ENCODE assay signal across 26 cellular contexts in genomic region chr7:30140456-30140855, GRCh38.
"Had no signal": no experiment of that assay in that cellular context is flagged by ENCODE, and none has a peak within 500 bp of the region (broad histone marks: within the 10 kb centered on the region; RNA-seq: fewer than 3 reads in every experiment).

No MANE protein-coding gene starts in this region.

- H3K9me3 ChIP-seq: breast epithelium, heart right ventricle, mucosa of descending colon, right lobe of liver, suprapubic skin, transverse colon, vagina had no signal

- H3K4me3 Mint-ChIP-seq: activated B cell treated with CpG ODN at 0.5 μM for 24 hours; activated CD4-positive, alpha-beta T cell treated with anti-CD3 and anti-CD28 coated beads for 36 hours; activated T-cell treated with anti-CD3 and anti-CD28 coated beads, Interleukin-2, amount 50 U/mL, for 24 hours; activated T-helper 17 cell treated with anti-CD3 and anti-CD28 coated beads, Interleukin-2, amount 50 U/mL, for 72 hours; central memory CD8-positive, alpha-beta T cell; effector memory CD8-positive, alpha-beta T cell; stimulated activated naive CD8-positive, alpha-beta T cell treated with anti-CD3 and anti-CD28 coated beads, Interleukin-15, amount 100 ng/mL, for 72 hours had no signal

- H3K4me3 ChIP-seq: breast epithelium, heart right ventricle, mucosa of descending colon, right lobe of liver, skin epidermis, suprapubic skin, transverse colon, vagina had no signal

- H3K36me3 Mint-ChIP-seq: activated naive CD4-positive, alpha-beta T cell treated with anti-CD3 and anti-CD28 coated beads, Interleukin-2, amount 50 U/mL, for 72 hours had no signal

- H3K9me3 Mint-ChIP-seq: activated B cell treated with CpG ODN at 0.5 μM for 24 hours; activated naive CD4-positive, alpha-beta T cell treated with anti-CD3 and anti-CD28 coated beads, Interleukin-2, amount 50 U/mL, for 72 hours; activated T-cell treated with anti-CD3 and anti-CD28 coated beads, Interleukin-2, amount 50 U/mL, for 24 hours; activated T-helper 17 cell treated with anti-CD3 and anti-CD28 coated beads, Interleukin-2, amount 50 U/mL, for 72 hours; central memory CD8-positive, alpha-beta T cell; effector memory CD8-positive, alpha-beta T cell; stimulated activated naive CD8-positive, alpha-beta T cell treated with anti-CD3 and anti-CD28 coated beads, Interleukin-15, amount 100 ng/mL, for 72 hours had no signal

- H3K27ac Mint-ChIP-seq: activated B cell treated with CpG ODN at 0.5 μM for 24 hours; activated CD4-positive, alpha-beta T cell treated with anti-CD3 and anti-CD28 coated beads for 36 hours; activated naive CD4-positive, alpha-beta T cell treated with anti-CD3 and anti-CD28 coated beads, Interleukin-2, amount 50 U/mL, for 72 hours; activated T-cell treated with anti-CD3 and anti-CD28 coated beads, Interleukin-2, amount 50 U/mL, for 24 hours; activated T-helper 17 cell treated with anti-CD3 and anti-CD28 coated beads, Interleukin-2, amount 50 U/mL, for 72 hours; stimulated activated naive CD8-positive, alpha-beta T cell treated with anti-CD3 and anti-CD28 coated beads, Interleukin-15, amount 100 ng/mL, for 72 hours had no signal

- H3K36me3 ChIP-seq: breast epithelium, heart right ventricle, right lobe of liver, suprapubic skin, transverse colon, vagina had no signal

- H3K27me3 Mint-ChIP-seq: activated B cell treated with CpG ODN at 0.5 μM for 24 hours; activated CD4-positive, alpha-beta T cell treated with anti-CD3 and anti-CD28 coated beads for 36 hours; activated T-cell treated with anti-CD3 and anti-CD28 coated beads, Interleukin-2, amount 50 U/mL, for 24 hours; activated T-helper 17 cell treated with anti-CD3 and anti-CD28 coated beads, Interleukin-2, amount 50 U/mL, for 72 hours; central memory CD8-positive, alpha-beta T cell; effector memory CD8-positive, alpha-beta T cell; stimulated activated naive CD8-positive, alpha-beta T cell treated with anti-CD3 and anti-CD28 coated beads, Interleukin-15, amount 100 ng/mL, for 72 hours had no signal

- H3K27ac ChIP-seq: heart right ventricle, right lobe of liver, suprapubic skin, transverse colon had no signal

- H3K27me3 ChIP-seq: breast epithelium, heart right ventricle, right lobe of liver, suprapubic skin, transverse colon, vagina had no signal

- H3K4me1 ChIP-seq: right lobe of liver had no signal

- ATAC-seq: activated CD4-positive, alpha-beta T cell treated with anti-CD3 and anti-CD28 coated beads for 36 hours; activated naive CD4-positive, alpha-beta T cell treated with anti-CD3 and anti-CD28 coated beads, Interleukin-2, amount 50 U/mL, for 72 hours; activated T-helper 17 cell treated with anti-CD3 and anti-CD28 coated beads, Interleukin-2, amount 50 U/mL, for 72 hours; effector memory CD8-positive, alpha-beta T cell; heart right ventricle; left colon; mucosa of descending colon; right lobe of liver; stimulated activated naive CD8-positive, alpha-beta T cell treated with anti-CD3 and anti-CD28 coated beads, Interleukin-15, amount 100 ng/mL, for 72 hours had no signal

- DNase-seq: activated B cell treated with CpG ODN at 0.5 μM for 24 hours; activated CD4-positive, alpha-beta T cell treated with anti-CD3 and anti-CD28 coated beads for 36 hours; activated CD4-positive, alpha-beta T cell treated with anti-CD3 and anti-CD28 coated beads, Interleukin-2, amount 50 U/mL, for 4 hours; activated CD8-positive, alpha-beta memory T cell treated with anti-CD3 and anti-CD28 coated beads for 24 hours; activated CD8-positive, alpha-beta memory T cell treated with anti-CD3 and anti-CD28 coated beads, Interleukin-2, amount 50 U/mL, for 4 hours; activated T-cell treated with anti-CD3 and anti-CD28 coated beads, Interleukin-2, amount 50 U/mL, for 24 hours; aorta; effector memory CD8-positive, alpha-beta T cell; heart right ventricle; islet precursor cell; left colon; mesendoderm; mucosa of descending colon; occipital lobe; posterior cingulate gyrus; right lobe of liver; stimulated activated CD4-positive, alpha-beta T cell treated with anti-CD3 and anti-CD28 coated beads, Interleukin-1b, Interleukin-23, amount 100 ng/mL, for 48 hours; stimulated activated naive CD8-positive, alpha-beta T cell treated with anti-CD3 and anti-CD28 coated beads, Interleukin-15, amount 100 ng/mL, for 72 hours; transverse colon had no signal
